8 cellular contexts compared by ENCODE assay signal in genomic region chr7:4700577-4701235, GRCh38. TPM values are rescaled to one million over a fixed set of nuclear protein-coding genes. Genes with fewer than 3 reads are reported as not detected.
DNase-seq lines count a peak whose midpoint lies in the region; FAIRE-seq and TF ChIP-seq lines count a peak whose summit lies in the region.

No MANE protein-coding gene starts in this region.

- no peaks in the 10 kb centered on the region for H3K27me3 ChIP-seq in spleen (replicated peaks in 1 of 7)

- peaks cover 9% of the 10 kb centered on the region for H3K36me3 ChIP-seq in mesodermal cell (ENCODE audit: control insufficient read depth, insufficient read depth, low read length)
- H3K36me3 ChIP-seq in spleen = peaks cover 0 to 9% (median 0%) of the 10 kb centered on the region in 6 donors

- intact Hi-C loops in spleen (cut with DNase I; ENCODE audit: low total_unique reads) = no loop called here

- H3K27ac ChIP-seq in mesodermal cell (ENCODE audit: low read depth, low read length, severe bottlenecking) (peak overlapping the region; percentile 71), spleen (peak overlapping the region in 1 of 8 donors; percentile 16)

- peak overlapping the region; percentile 91 for H3K27ac Mint-ChIP-seq in chondrocyte (ENCODE audit: unreplicated experiment)

- H3K9me3 ChIP-seq in mesodermal cell (ENCODE audit: control insufficient read depth, low read length) (no peaks in the 10 kb centered on the region), spleen (no peaks in the 10 kb centered on the region)

- WGBS in mesodermal cell (ENCODE audit: insufficient coverage in 2 of 2), 2 experiments = 64 to 68% methylated on average over 13 to 14 of the region's 14 CpGs
- WGBS in spleen, 5 donors = 67 to 88% (median 80%) methylated on average over 9 to 14 of the region's 14 CpGs

- no peaks in the 10 kb centered on the region for H3K36me3 Mint-ChIP-seq in chondrocyte (ENCODE audit: low read depth)

- H3K4me3 ChIP-seq in mesodermal cell (ENCODE audit: extremely low read depth, insufficient read depth, low read length, poor library complexity, severe bottlenecking) = no peak overlapping the region
- H3K4me3 ChIP-seq in spleen = no peak overlapping the region

- peak; percentile 86 for DNase-seq in A172 (ENCODE audit: low spot score)
- DNase-seq in H54 (ENCODE audit: insufficient read length, low spot score) = peak; percentile 65
- DNase-seq in chondrocyte (ENCODE audit: low spot score) = no peak
- no peak for DNase-seq in HT-29 (ENCODE audit: low spot score)
- no peak for DNase-seq in spleen
- no peak for DNase-seq in stimulated activated naive CD4-positive, alpha-beta T cell treated with Interleukin-2 at 50 U/mL for 16 hours (lab: John Stamatoyannopoulos, UW)
- DNase-seq in NCI-H524 treated with DMSO at 0.1 percent for 48 hours (lab: John Stamatoyannopoulos, UW) = no peak

- H3K4me1 ChIP-seq in mesodermal cell (ENCODE audit: control insufficient read depth, insufficient read depth, low read length, poor library complexity, severe bottlenecking) = peaks cover 40% of the 10 kb centered on the region
- peaks cover 0 to 94% (median 53%) of the 10 kb centered on the region in 6 donors for H3K4me1 ChIP-seq in spleen

- H3K9me3 Mint-ChIP-seq in chondrocyte (ENCODE audit: low read depth) = no peaks in the 10 kb centered on the region

- no peak for TF ChIP-seq CTCF in chondrocyte (IDR thresholded peaks at IDR 0.05)
- no peak for TF ChIP-seq CTCF in spleen (IDR thresholded peaks at IDR 0.05 in 8 of 11, conservative IDR thresholded peaks at IDR 0.05 in 3 of 11)

- no peaks in the 10 kb centered on the region for H3K27me3 Mint-ChIP-seq in chondrocyte (ENCODE audit: low read depth)

- no peak for TF ChIP-seq POLR2A in H54 (IDR thresholded peaks at IDR 0.05; ENCODE audit: low read depth, low read length)
- no peak for TF ChIP-seq POLR2A in spleen (IDR thresholded peaks at IDR 0.05)

- H3K4me1 Mint-ChIP-seq in chondrocyte (ENCODE audit: low read depth) = peaks cover 61% of the 10 kb centered on the region

- peak overlapping the region; percentile 40 for H3K4me3 Mint-ChIP-seq in chondrocyte (ENCODE audit: unreplicated experiment)

- no peak for FAIRE-seq in H54 (lab: Jason Lieb, UNC)

RNA-seq across cellular contexts. Expression of gene FOXK1, which starts 18.6 kb away (rescaled TPM):
- total RNA-seq in A172 (2014; rRNA removed; shearing (Covaris generic)) = 8.3 and 16.6 TPM in 2 replicates
- total RNA-seq in chondrocyte = 53.3 to 78.3 TPM (median 77.9 TPM) in 3 replicates
- polyA plus RNA-seq in mesodermal cell (2013, experiment 1 of 2) = 15.0 TPM
- polyA plus RNA-seq in mesodermal cell (2013, experiment 2 of 2) = 11.8 TPM
- total RNA-seq in HT-29 (2014; rRNA removed; shearing (Covaris generic)) = 40.7 and 63.4 TPM in 2 replicates
- 10 to 100 TPM; 26.3 to 46.0 (median 36.9) TPM for total RNA-seq in spleen
- 10 to 100 TPM in 1 of 3 donors, 1 to 10 TPM in 2; 2.6 to 12.2 (median 2.7) TPM for polyA plus RNA-seq in spleen

Comparison
In these comparisons a context has a peak if more than half of its experiments do, and no peak if none do; other contexts are left out.
1. DNase-seq: peak in A172 (single experiment) and H54 (single experiment); none in chondrocyte (single experiment), HT-29 (single experiment), spleen (single experiment), stimulated activated naive CD4-positive, alpha-beta T cell treated with Interleukin-2 at 50 U/mL for 16 hours (single experiment) and NCI-H524 treated with DMSO at 0.1 percent for 48 hours (single experiment).